Comparison of ENCODE assay signal across 8 cellular contexts in genomic region chr6:170292111-170292777, GRCh38. TPM values are rescaled to one million over a fixed set of nuclear protein-coding genes. Genes with fewer than 3 reads are reported as not detected.
DNase-seq lines count a peak whose midpoint lies in the region; TF ChIP-seq lines count a peak whose summit lies in the region.

No MANE protein-coding gene starts in this region.

- H3K4me1 ChIP-seq in hepatocyte (ENCODE audit: insufficient read depth), result peaks cover 49% of the 10 kb centered on the region
- peaks cover 41 to 100% (median 84%) of the 10 kb centered on the region in 6 donors for H3K4me1 ChIP-seq in spleen

- DNase-seq in NCI-H1105 treated with DMSO at 0.1 percent for 48 hours (lab: John Stamatoyannopoulos, UW) (peak; percentile 45), NCI-H1105 (lab: John Stamatoyannopoulos, UW) (no peak), hepatocyte (ENCODE audit: low spot score) (no peak), spleen (peak; percentile 62), AG08395 (ENCODE audit: low spot score) (no peak), AG08396 (ENCODE audit: low spot score) (no peak), KBM-7 (no peak)

- no peak for TF ChIP-seq CTCF in VCaP (conservative IDR thresholded peaks at IDR 0.05)
- no peak for TF ChIP-seq CTCF in hepatocyte (IDR thresholded peaks at IDR 0.05; ENCODE audit: poor library complexity)
- TF ChIP-seq CTCF in spleen (IDR thresholded peaks at IDR 0.05 in 8 of 11, conservative IDR thresholded peaks at IDR 0.05 in 3 of 11), result no peak

- H3K79me2 ChIP-seq in hepatocyte, result no peaks in the 10 kb centered on the region

- H4K20me1 ChIP-seq in hepatocyte (ENCODE audit: insufficient read depth, poor library complexity, severe bottlenecking), result no peaks in the 10 kb centered on the region

- intact Hi-C loops in spleen (cut with DNase I; ENCODE audit: low total_unique reads), result no loop called here

- TF ChIP-seq POLR2A in spleen (IDR thresholded peaks at IDR 0.05), result no peak

- peak overlapping the region; percentile 23; the same call in 1 of the 2 replicates for H3K27ac ChIP-seq in VCaP
- H3K27ac ChIP-seq in hepatocyte, result no peak overlapping the region
- H3K27ac ChIP-seq in spleen, result peak overlapping the region in 7 of 8 donors; percentile 29 to 84 (median 80)

- no peak overlapping the region for H2AFZ ChIP-seq in hepatocyte

- in situ Hi-C loops in KBM-7 (cut with MboI; ENCODE audit: low pct_unique_long_range_greater_than_20kb, low sequenced_read_pairs), result loop anchor here (10.0 kb wide), 1 partner anchor 127 kb away; no protein-coding TSS in a partner anchor

- peak overlapping the region; percentile 33 for H3K4me3 ChIP-seq in hepatocyte
- H3K4me3 ChIP-seq in spleen, result peak overlapping the region; percentile 14 to 95 (median 78)

- H3K36me3 ChIP-seq in hepatocyte (replicated peaks; ENCODE audit: insufficient read depth, low read depth) (no peaks in the 10 kb centered on the region), spleen (peaks cover 0 to 16% (median 2%) of the 10 kb centered on the region in 6 donors)

- H3K9me2 ChIP-seq in hepatocyte (replicated peaks; ENCODE audit: insufficient read depth), result no peaks in the 10 kb centered on the region

- H3K9me3 ChIP-seq in hepatocyte (ENCODE audit: low read depth), result no peaks in the 10 kb centered on the region
- H3K9me3 ChIP-seq in spleen, result no peaks in the 10 kb centered on the region

- peak overlapping the region; percentile 92 for H3K4me2 ChIP-seq in hepatocyte

- WGBS in hepatocyte (ENCODE audit: low lambda C conversion rate, missing lambda C conversion rate), result 8% methylated on average over 20 of the region's 20 CpGs
- WGBS in spleen, 5 donors, result 3 to 6% (median 4%) methylated on average over 20 of the region's 20 CpGs

- H3K27me3 ChIP-seq in hepatocyte, result peaks cover 90% of the 10 kb centered on the region
- peaks cover 8 to 100% (median 78%) of the 10 kb centered on the region in 7 donors for H3K27me3 ChIP-seq in spleen (replicated peaks in 1 of 7)

RNA-seq across cellular contexts. Expression of gene DLL1, which starts 1.4 kb away (rescaled TPM):
- 2.5 and 3.3 TPM in 2 replicates for total RNA-seq in hepatocyte
- polyA plus RNA-seq in hepatocyte, result 3.1 and 3.6 TPM in 2 replicates
- total RNA-seq in spleen, result 100 to 1,000 TPM in 2 of 7 donors, 10 to 100 TPM in 5; 34.7 to 119 (median 79.8) TPM
- polyA plus RNA-seq in spleen, result 10 to 100 TPM; 12.6 to 30.3 (median 15.0) TPM

RNA-seq across cellular contexts. Expression of gene FAM120B, which starts 14.3 kb away (rescaled TPM):
- total RNA-seq in hepatocyte, result 16.0 and 19.5 TPM in 2 replicates
- 25.0 and 25.8 TPM in 2 replicates for polyA plus RNA-seq in hepatocyte
- total RNA-seq in spleen, result 10 to 100 TPM; 24.8 to 41.2 (median 27.4) TPM
- polyA plus RNA-seq in spleen, result 1 to 10 TPM; 7.6 to 8.7 (median 8.5) TPM

Comparison
In these comparisons a context has a peak if more than half of its experiments do, and no peak if none do; other contexts are left out.
1. DNase-seq: peak in NCI-H1105 treated with DMSO at 0.1 percent for 48 hours (single experiment) and spleen (single experiment); none in NCI-H1105 (single experiment), hepatocyte (single experiment), AG08395 (single experiment), AG08396 (single experiment) and KBM-7 (single experiment).